32 cellular contexts compared by ENCODE assay signal in the genomic region with DNA sequence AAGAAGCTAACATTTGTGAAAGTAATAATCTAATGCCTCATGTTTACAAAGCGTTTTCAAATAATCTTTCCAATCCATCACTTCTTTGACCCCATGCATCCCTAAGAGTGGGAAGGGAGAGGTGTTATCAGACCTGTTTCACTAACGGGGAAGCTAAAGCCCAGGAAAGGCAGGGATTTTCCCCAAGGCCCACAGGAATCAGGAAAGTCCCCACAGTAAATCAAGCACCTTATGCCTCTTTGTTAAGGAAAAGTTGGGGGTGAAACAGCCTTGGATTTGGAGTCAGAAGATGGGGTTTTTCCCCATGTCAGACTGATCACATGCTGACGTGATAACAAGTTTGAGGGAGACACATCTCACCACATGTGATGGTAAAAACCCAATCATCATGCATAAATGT. TPM values are rescaled to one million over a fixed set of nuclear protein-coding genes. Genes with fewer than 3 reads are reported as not detected.
"Had no signal": no experiment of that assay in that cellular context is flagged by ENCODE, and none has a peak within 500 bp of the region (broad histone marks: within the 10 kb centered on the region; RNA-seq: fewer than 3 reads in every experiment).

No MANE protein-coding gene starts in this region.

- H3K4me1 ChIP-seq: Peyer's patch had no signal

- H3K27ac ChIP-seq: adrenal gland, body of pancreas, Peyer's patch, RWPE1 had no signal

- H3K9me3 ChIP-seq: adrenal gland, body of pancreas, MG63, Peyer's patch had no signal

- DNase-seq: activated CD4-positive, alpha-beta T cell treated with anti-CD3 and anti-CD28 coated beads, Interleukin-2, amount 10 ng/mL, durations not matched to agents 24 days and 14 days; activated CD4-positive, alpha-beta T cell treated with anti-CD3 and anti-CD28 coated beads, Interleukin-2, amount 50 U/mL, for 48 hours; activated CD8-positive, alpha-beta T cell treated with anti-CD3 and anti-CD28 coated beads, Interleukin-2, amount 10 ng/mL, durations not matched to agents 7 days and 5 days; activated gamma-delta T cell treated with Interleukin-2 at 50 U/mL for 16 hours; activated naive CD4-positive, alpha-beta T cell treated with anti-CD3 and anti-CD28 coated beads for 36 hours; activated T-cell treated with anti-CD3 and anti-CD28 coated beads for 4 hours; activated T-cell treated with anti-CD3 and anti-CD28 coated beads, Interleukin-2, amount 50 U/mL, for 4 hours; adrenal gland; body of pancreas; caudate nucleus; Kasumi-1; KG1; MG63; NCI-H1048; NCI-H1105 treated with DMSO at 0.1 percent for 48 hours; NCI-H1436; NCI-H1694; NCI-H1930; NCI-H2081 treated with DMSO at 0.1 percent for 48 hours; NCI-H226; NCI-H446 treated with DMSO at 0.1 percent for 48 hours; NCI-H524; Peyer's patch; SIG-M5; T1000 had no signal

- H3K4me3 ChIP-seq: adrenal gland, body of pancreas, MG63, Peyer's patch had no signal

- H3K4me3 Mint-ChIP-seq: activated CD4-positive, alpha-beta T cell treated with anti-CD3 and anti-CD28 coated beads, Interleukin-2, amount 10 ng/mL, durations not matched to agents 24 days and 14 days; activated CD8-positive, alpha-beta T cell treated with anti-CD3 and anti-CD28 coated beads, Interleukin-2, amount 10 ng/mL, durations not matched to agents 7 days and 5 days; activated naive CD4-positive, alpha-beta T cell treated with anti-CD3 and anti-CD28 coated beads for 36 hours; activated T-cell treated with anti-CD3 and anti-CD28 coated beads, Interleukin-2, amount 50 U/mL, for 4 hours; activated T-helper 1 cell treated with anti-CD3 and anti-CD28 coated beads, Interleukin-12 subunit alpha, Interleukin-12 subunit beta, Interleukin-2, Interleukin-4 antibody, amounts not matched to agents 30 ng/mL and 10 ng/mL and 1 ng/mL, durations not matched to agents 14 hours and 24 hours and 36 hours had no signal

- H3K4me1 Mint-ChIP-seq: activated CD4-positive, alpha-beta T cell treated with anti-CD3 and anti-CD28 coated beads, Interleukin-2, amount 10 ng/mL, durations not matched to agents 24 days and 14 days had no signal

- H3K27me3 ChIP-seq: adrenal gland, body of pancreas, MG63, Peyer's patch had no signal

- H3K9me3 Mint-ChIP-seq: activated CD4-positive, alpha-beta T cell treated with anti-CD3 and anti-CD28 coated beads, Interleukin-2, amount 10 ng/mL, durations not matched to agents 24 days and 14 days; activated naive CD4-positive, alpha-beta T cell treated with anti-CD3 and anti-CD28 coated beads for 36 hours; activated naive CD4-positive, alpha-beta T cell treated with anti-CD3 and anti-CD28 coated beads, Interleukin-2, amount 50 U/mL, for 72 hours; activated T-cell treated with anti-CD3 and anti-CD28 coated beads, Interleukin-2, amount 50 U/mL, for 4 hours; activated T-helper 1 cell treated with anti-CD3 and anti-CD28 coated beads, Interleukin-12 subunit alpha, Interleukin-12 subunit beta, Interleukin-2, Interleukin-4 antibody, amounts not matched to agents 30 ng/mL and 10 ng/mL and 1 ng/mL, durations not matched to agents 14 hours and 24 hours and 36 hours had no signal

- H3K36me3 ChIP-seq: adrenal gland had no signal

- ATAC-seq: activated CD8-positive, alpha-beta T cell treated with anti-CD3 and anti-CD28 coated beads, Interleukin-2, amount 10 ng/mL, durations not matched to agents 7 days and 5 days; activated naive CD4-positive, alpha-beta T cell treated with anti-CD3 and anti-CD28 coated beads, Interleukin-2, amount 50 U/mL, for 72 hours; activated T-cell treated with anti-CD3 and anti-CD28 coated beads, Interleukin-2, amount 50 U/mL, for 4 hours; body of pancreas; Right ventricle myocardium inferior had no signal

- H3K27ac Mint-ChIP-seq: activated CD4-positive, alpha-beta T cell treated with anti-CD3 and anti-CD28 coated beads, Interleukin-2, amount 10 ng/mL, durations not matched to agents 24 days and 14 days; activated CD8-positive, alpha-beta T cell treated with anti-CD3 and anti-CD28 coated beads, Interleukin-2, amount 10 ng/mL, durations not matched to agents 7 days and 5 days; activated naive CD4-positive, alpha-beta T cell treated with anti-CD3 and anti-CD28 coated beads for 36 hours; activated naive CD4-positive, alpha-beta T cell treated with anti-CD3 and anti-CD28 coated beads, Interleukin-2, amount 50 U/mL, for 72 hours had no signal

- H3K27me3 Mint-ChIP-seq: activated CD4-positive, alpha-beta T cell treated with anti-CD3 and anti-CD28 coated beads, Interleukin-2, amount 10 ng/mL, durations not matched to agents 24 days and 14 days had no signal

RNA-seq across cellular contexts. Expression of a gene that starts 20.0 kb away (rescaled TPM):
- total RNA-seq: activated CD4-positive, alpha-beta T cell treated with anti-CD3 and anti-CD28 coated beads, Interleukin-2, amount 10 ng/mL, durations not matched to agents 24 days and 14 days; activated CD8-positive, alpha-beta T cell treated with anti-CD3 and anti-CD28 coated beads, Interleukin-2, amount 10 ng/mL, durations not matched to agents 7 days and 5 days; activated naive CD4-positive, alpha-beta T cell treated with anti-CD3 and anti-CD28 coated beads for 36 hours; activated naive CD4-positive, alpha-beta T cell treated with anti-CD3 and anti-CD28 coated beads, Interleukin-2, amount 50 U/mL, for 72 hours; activated T-cell treated with anti-CD3 and anti-CD28 coated beads, Interleukin-2, amount 50 U/mL, for 4 hours; activated T-helper 1 cell treated with anti-CD3 and anti-CD28 coated beads, Interleukin-12 subunit alpha, Interleukin-12 subunit beta, Interleukin-2, Interleukin-4 antibody, amounts not matched to agents 30 ng/mL and 10 ng/mL and 1 ng/mL, durations not matched to agents 14 hours and 24 hours and 36 hours; bronchial epithelial cell; T-helper 1 cell treated with Interleukin-12 subunit alpha and Interleukin-12 subunit beta and Interleukin-4 antibody, amounts not matched to agents 30 ng/mL and 1 ng/mL, for 36 hours; T-helper 2 cell treated with Interferon-gamma antibody and Interleukin-4, amounts not matched to agents 100 ng/mL and 5 ng/mL, for 36 hours had no signal
